Comparison of ENCODE assay signal across 28 cellular contexts in genomic region chr7:69211336-69211735, GRCh38.
"Had no signal": no experiment of that assay in that cellular context is flagged by ENCODE, and none has a peak within 500 bp of the region (broad histone marks: within the 10 kb centered on the region; RNA-seq: fewer than 3 reads in every experiment).

No MANE protein-coding gene starts in this region.

- H3K9me3 Mint-ChIP-seq: activated B cell treated with CpG ODN at 0.5 μM for 24 hours; central memory CD8-positive, alpha-beta T cell; effector memory CD8-positive, alpha-beta T cell had no signal

- H3K4me1 Mint-ChIP-seq: activated T-helper 17 cell treated with anti-CD3 and anti-CD28 coated beads, Interleukin-2, amount 50 U/mL, for 72 hours; central memory CD8-positive, alpha-beta T cell had no signal

- DNase-seq: activated B cell treated with CpG ODN at 0.5 μM for 24 hours; activated CD4-positive, alpha-beta T cell treated with anti-CD3 and anti-CD28 coated beads for 48 hours; activated CD4-positive, alpha-beta T cell treated with anti-CD3 and anti-CD28 coated beads, Interleukin-2, amount 50 U/mL, for 1 hour; activated CD4-positive, alpha-beta T cell treated with anti-CD3 and anti-CD28 coated beads, Interleukin-2, amount 50 U/mL, for 48 hours; activated CD8-positive, alpha-beta memory T cell treated with anti-CD3 and anti-CD28 coated beads for 24 hours; activated CD8-positive, alpha-beta T cell treated with anti-CD3 and anti-CD28 coated beads for 36 hours; activated effector memory CD4-positive, alpha-beta T cell treated with Interleukin-2 at 50 U/mL for 16 hours; activated gamma-delta T cell treated with Interleukin-2 at 50 U/mL for 16 hours; activated naive CD4-positive, alpha-beta T cell treated with anti-CD3 and anti-CD28 coated beads, Interleukin-2, amount 50 U/mL, for 16 hours; activated naive CD4-positive, alpha-beta T cell treated with Interleukin-2 at 50 U/mL for 16 hours; activated T-cell treated with anti-CD3 and anti-CD28 coated beads, Interleukin-2, amount 50 U/mL, for 4 hours; amniotic stem cell; anterior cingulate cortex; brain microvascular endothelial cell; cortex of kidney; dermis blood vessel endothelial cell; effector CD4-positive, alpha-beta T cell; effector memory CD8-positive, alpha-beta T cell; esophagus squamous epithelium; foreskin melanocyte; head of caudate nucleus; hippocampal formation; T-helper 2 cell had no signal

- H3K4me3 Mint-ChIP-seq: activated B cell treated with CpG ODN at 0.5 μM for 24 hours; activated CD8-positive, alpha-beta T cell treated with anti-CD3 and anti-CD28 coated beads for 36 hours; activated naive CD8-positive, alpha-beta T cell; activated T-cell treated with anti-CD3 and anti-CD28 coated beads, Interleukin-2, amount 50 U/mL, for 4 hours; activated T-helper 17 cell treated with anti-CD3 and anti-CD28 coated beads, Interleukin-2, amount 50 U/mL, for 72 hours; central memory CD8-positive, alpha-beta T cell; effector memory CD8-positive, alpha-beta T cell had no signal

- H3K36me3 Mint-ChIP-seq: activated naive CD8-positive, alpha-beta T cell had no signal

- H3K27me3 Mint-ChIP-seq: activated B cell treated with CpG ODN at 0.5 μM for 24 hours; activated CD8-positive, alpha-beta T cell treated with anti-CD3 and anti-CD28 coated beads for 36 hours; activated naive CD8-positive, alpha-beta T cell; activated T-helper 17 cell treated with anti-CD3 and anti-CD28 coated beads, Interleukin-2, amount 50 U/mL, for 72 hours; effector memory CD8-positive, alpha-beta T cell had no signal

- ATAC-seq: activated CD4-positive, CD25-positive, alpha-beta regulatory T cell treated with anti-CD3 and anti-CD28 coated beads, Interleukin-2, amount 50 U/mL, for 24 hours; activated CD8-positive, alpha-beta T cell treated with anti-CD3 and anti-CD28 coated beads for 36 hours; activated T-cell treated with anti-CD3 and anti-CD28 coated beads, Interleukin-2, amount 50 U/mL, for 4 hours; activated T-helper 17 cell treated with anti-CD3 and anti-CD28 coated beads, Interleukin-2, amount 50 U/mL, for 72 hours; effector memory CD8-positive, alpha-beta T cell; gastroesophageal sphincter had no signal

- H3K27ac Mint-ChIP-seq: activated B cell treated with CpG ODN at 0.5 μM for 24 hours; activated CD8-positive, alpha-beta T cell treated with anti-CD3 and anti-CD28 coated beads for 36 hours; activated naive CD8-positive, alpha-beta T cell; activated T-helper 17 cell treated with anti-CD3 and anti-CD28 coated beads, Interleukin-2, amount 50 U/mL, for 72 hours; effector memory CD8-positive, alpha-beta T cell had no signal
